In the genomic region with DNA sequence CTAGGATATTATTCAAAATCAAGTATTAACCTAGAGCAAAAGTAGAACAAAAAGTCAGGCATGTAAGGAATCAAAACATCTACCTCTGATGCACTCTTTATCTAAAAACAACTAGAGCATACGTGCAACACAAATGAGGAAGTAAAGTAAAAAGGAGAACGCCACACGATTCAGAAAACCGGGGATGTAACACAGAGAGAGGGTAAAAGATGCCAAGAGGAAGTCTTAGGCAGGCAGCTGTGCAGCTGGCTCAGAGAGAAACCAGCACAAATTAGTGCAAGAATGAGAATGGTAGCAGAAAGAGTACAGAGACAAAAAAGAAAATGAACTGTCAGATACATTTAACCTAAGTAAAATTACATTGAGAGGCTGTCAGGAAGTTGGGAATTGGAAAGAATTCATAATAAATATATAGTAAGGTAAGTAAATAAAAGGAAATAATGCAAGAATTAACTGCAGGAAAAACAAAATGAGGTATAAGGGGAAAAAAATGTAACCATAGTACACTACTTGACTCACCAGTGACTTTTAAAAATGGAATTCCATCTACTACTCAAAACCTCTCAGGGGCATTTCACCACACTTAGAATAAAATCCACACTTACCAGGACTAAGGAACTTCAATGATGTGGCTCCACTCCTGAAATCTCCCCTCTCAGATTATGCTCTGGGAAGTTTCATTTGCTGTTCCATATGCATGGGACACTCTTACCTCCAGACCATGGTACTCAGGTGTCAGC, we compare ENCODE assay signal across 9 cellular contexts. TPM values are rescaled to one million over a fixed set of nuclear protein-coding genes. Genes with fewer than 3 reads are reported as not detected.
A peak's percentile ranks its signal among the peaks of the same experiment; 100 is the strongest.
DNase-seq lines count a peak whose midpoint lies in the region; ATAC-seq lines count a peak whose summit lies in the region.
"Had no signal": no experiment of that assay in that cellular context is flagged by ENCODE, and none has a peak within 500 bp of the region (broad histone marks: within the 10 kb centered on the region; RNA-seq: fewer than 3 reads in every experiment).

No MANE protein-coding gene starts in this region.

- intact Hi-C loops in activated CD4-positive, alpha-beta T cell treated with anti-CD3 and anti-CD28 coated beads for 36 hours (cut with DNase I, micrococcal nuclease), result no loop called here

- ATAC-seq in activated CD4-positive, alpha-beta T cell treated with anti-CD3 and anti-CD28 coated beads for 36 hours, result peak; percentile 49
- ATAC-seq in HG03039 (IDR thresholded peaks at IDR 0.05; ENCODE audit: unreplicated experiment), result peak; percentile 84
- peak; percentile 99 for ATAC-seq in stimulated activated naive B cell treated with anti-CD40 and anti-IgM and Interleukin-4, amounts not matched to agents 10 μg/mL and 1 μg/mL and 100 μg/mL, for 72 hours (replicated peaks)

- H3K4me1 Mint-ChIP-seq in activated CD4-positive, alpha-beta T cell treated with anti-CD3 and anti-CD28 coated beads for 36 hours, result peaks cover 9% of the 10 kb centered on the region
- H3K4me1 Mint-ChIP-seq in stimulated activated naive B cell treated with anti-CD40 and anti-IgM and Interleukin-4, amounts not matched to agents 10 μg/mL and 1 μg/mL and 100 μg/mL, for 72 hours, result peaks cover 29 to 31% of the 10 kb centered on the region in 2 donors

- POLR2A ChIA-PET in activated CD4-positive, alpha-beta T cell treated with anti-CD3 and anti-CD28 coated beads for 36 hours (lab: Charles Lee), result no interaction called here

- no peak overlapping the region for H3K4me3 Mint-ChIP-seq in activated CD4-positive, alpha-beta T cell treated with anti-CD3 and anti-CD28 coated beads for 36 hours
- H3K4me3 Mint-ChIP-seq in stimulated activated naive B cell treated with anti-CD40 and anti-IgM and Interleukin-4, amounts not matched to agents 10 μg/mL and 1 μg/mL and 100 μg/mL, for 72 hours, result peak overlapping the region; percentile 11 to 27

- H3K9me3 Mint-ChIP-seq in activated CD4-positive, alpha-beta T cell treated with anti-CD3 and anti-CD28 coated beads for 36 hours (ENCODE audit: low read depth), result no peaks in the 10 kb centered on the region
- H3K9me3 Mint-ChIP-seq in stimulated activated naive B cell treated with anti-CD40 and anti-IgM and Interleukin-4, amounts not matched to agents 10 μg/mL and 1 μg/mL and 100 μg/mL, for 72 hours, result no peaks in the 10 kb centered on the region

- no peak overlapping the region for H3K27ac Mint-ChIP-seq in activated CD4-positive, alpha-beta T cell treated with anti-CD3 and anti-CD28 coated beads for 36 hours
- peak overlapping the region; percentile 74 for H3K27ac Mint-ChIP-seq in stimulated activated naive B cell treated with anti-CD40 and anti-IgM and Interleukin-4, amounts not matched to agents 10 μg/mL and 1 μg/mL and 100 μg/mL, for 72 hours

- H3K36me3 Mint-ChIP-seq in activated CD4-positive, alpha-beta T cell treated with anti-CD3 and anti-CD28 coated beads for 36 hours (ENCODE audit: low read depth), result no peaks in the 10 kb centered on the region
- H3K36me3 Mint-ChIP-seq in stimulated activated naive B cell treated with anti-CD40 and anti-IgM and Interleukin-4, amounts not matched to agents 10 μg/mL and 1 μg/mL and 100 μg/mL, for 72 hours, result peaks cover 0 to 8% of the 10 kb centered on the region in 2 donors

- peaks cover 28% of the 10 kb centered on the region for H3K27me3 Mint-ChIP-seq in activated CD4-positive, alpha-beta T cell treated with anti-CD3 and anti-CD28 coated beads for 36 hours
- H3K27me3 Mint-ChIP-seq in stimulated activated naive B cell treated with anti-CD40 and anti-IgM and Interleukin-4, amounts not matched to agents 10 μg/mL and 1 μg/mL and 100 μg/mL, for 72 hours, result no peaks in the 10 kb centered on the region

- DNase-seq in activated CD4-positive, alpha-beta T cell treated with anti-CD3 and anti-CD28 coated beads for 36 hours, result no peak
- no peak for DNase-seq in activated CD4-positive, alpha-beta T cell treated with anti-CD3 and anti-CD28 coated beads for 1 hour
- DNase-seq in SIG-M5 (lab: John Stamatoyannopoulos, UW), result peak; percentile 90
- DNase-seq in stimulated activated naive B cell treated with anti-CD40 and anti-IgM and Interleukin-4, amounts not matched to agents 10 μg/mL and 1 μg/mL and 100 μg/mL, for 72 hours, result peak; percentile 66
- no peak for DNase-seq in H4 (ENCODE audit: low spot score)
- no peak for DNase-seq in activated naive CD4-positive, alpha-beta T cell (lab: John Stamatoyannopoulos, UW)
- DNase-seq in NCI-H1436 treated with DMSO at 0.1 percent for 48 hours (lab: John Stamatoyannopoulos, UW), result no peak
- DNase-seq: heart right ventricle had no signal

- CTCF ChIA-PET in activated CD4-positive, alpha-beta T cell treated with anti-CD3 and anti-CD28 coated beads for 36 hours (lab: Charles Lee), result interaction anchor here (0.6 kb wide), 1 partner anchor 39 kb away, joined by 4 read pairs; no protein-coding TSS in a partner anchor

RNA-seq across cellular contexts. Expression of gene BCAT1, which starts 17.1 kb away (rescaled TPM):
- total RNA-seq in activated CD4-positive, alpha-beta T cell treated with anti-CD3 and anti-CD28 coated beads for 36 hours, result 10 to 100 TPM; 27.9 to 40.0 TPM
- total RNA-seq in H4 (2014; rRNA removed; shearing (Covaris generic)), result 114 and 117 TPM in 2 replicates

Comparison
In these comparisons a context has a peak if more than half of its experiments do, and no peak if none do; other contexts are left out.
1. ATAC-seq: peak in every context shown above with its lines; median percentile 99 in stimulated activated naive B cell treated with anti-CD40 and anti-IgM and Interleukin-4, amounts not matched to agents 10 μg/mL and 1 μg/mL and 100 μg/mL, for 72 hours; 84 in HG03039; 49 in activated CD4-positive, alpha-beta T cell treated with anti-CD3 and anti-CD28 coated beads for 36 hours.
2. DNase-seq: peak in SIG-M5 (single experiment) and stimulated activated naive B cell treated with anti-CD40 and anti-IgM and Interleukin-4, amounts not matched to agents 10 μg/mL and 1 μg/mL and 100 μg/mL, for 72 hours (single experiment); none in activated CD4-positive, alpha-beta T cell treated with anti-CD3 and anti-CD28 coated beads for 36 hours (single experiment), activated CD4-positive, alpha-beta T cell treated with anti-CD3 and anti-CD28 coated beads for 1 hour (single experiment), H4 (single experiment), activated naive CD4-positive, alpha-beta T cell (0 of 4) and NCI-H1436 treated with DMSO at 0.1 percent for 48 hours (single experiment).